Comparison of ENCODE assay signal across 1 cellular context in genomic region chr17:57783338-57783742, GRCh38.
TF ChIP-seq lines count a peak whose summit lies in the region.

No MANE protein-coding gene starts in this region.

TF ChIP-seq in HepG2, 621 proteins besides CTCF, POLR2A, EP300 and RAD21 (continued from another document and continues in another):
- TF ChIP-seq, protein P1, sequence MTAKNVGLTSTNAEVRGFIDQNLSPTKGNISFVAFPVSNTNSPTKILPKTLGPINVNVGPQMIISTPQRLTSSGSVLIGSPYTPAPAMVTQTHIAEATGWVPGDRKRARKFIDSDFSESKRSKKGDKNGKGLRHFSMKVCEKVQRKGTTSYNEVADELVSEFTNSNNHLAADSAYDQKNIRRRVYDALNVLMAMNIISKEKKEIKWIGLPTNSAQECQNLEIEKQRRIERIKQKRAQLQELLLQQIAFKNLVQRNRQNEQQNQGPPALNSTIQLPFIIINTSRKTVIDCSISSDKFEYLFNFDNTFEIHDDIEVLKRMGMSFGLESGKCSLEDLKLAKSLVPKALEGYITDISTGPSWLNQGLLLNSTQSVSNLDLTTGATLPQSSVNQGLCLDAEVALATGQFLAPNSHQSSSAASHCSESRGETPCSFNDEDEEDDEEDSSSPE (CRISPR knock-in tag; IDR thresholded peaks at IDR 0.05): peak; percentile 61; the same call in 1 of the 2 replicates
- peak; percentile 90 for TF ChIP-seq HNRNPK (IDR thresholded peaks at IDR 0.05; ENCODE audit: low read depth, low read length, poor library complexity, severe bottlenecking)
- TF ChIP-seq, protein P2, sequence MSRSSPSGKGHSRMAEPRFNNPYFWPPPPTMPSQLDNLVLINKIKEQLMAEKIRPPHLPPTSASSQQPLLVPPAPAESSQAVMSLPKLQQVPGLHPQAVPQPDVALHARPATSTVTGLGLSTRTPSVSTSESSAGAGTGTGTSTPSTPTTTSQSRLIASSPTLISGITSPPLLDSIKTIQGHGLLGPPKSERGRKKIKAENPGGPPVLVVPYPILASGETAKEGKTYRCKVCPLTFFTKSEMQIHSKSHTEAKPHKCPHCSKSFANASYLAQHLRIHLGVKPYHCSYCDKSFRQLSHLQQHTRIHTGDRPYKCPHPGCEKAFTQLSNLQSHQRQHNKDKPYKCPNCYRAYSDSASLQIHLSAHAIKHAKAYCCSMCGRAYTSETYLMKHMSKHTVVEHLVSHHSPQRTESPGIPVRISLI (CRISPR knock-in tag; IDR thresholded peaks at IDR 0.05; ENCODE audit: borderline replicate concordance): no peak
- no peak for TF ChIP-seq ZNF879 (CRISPR knock-in tag; IDR thresholded peaks at IDR 0.05)
- TF ChIP-seq FOSL2 (CRISPR knock-in tag; IDR thresholded peaks at IDR 0.05): 0 out of 2 replicates have a peak, but pooled peaks have one; percentile 21
- TF ChIP-seq SKI (IDR thresholded peaks at IDR 0.05; ENCODE audit: partially characterized antibody): no peak
- no peak for TF ChIP-seq TSC22D2 (CRISPR knock-in tag; IDR thresholded peaks at IDR 0.05; ENCODE audit: borderline replicate concordance)
- TF ChIP-seq ZNF788 (CRISPR knock-in tag; IDR thresholded peaks at IDR 0.05; ENCODE audit: borderline replicate concordance): peak; percentile 38; the same call in 1 of the 2 replicates
- TF ChIP-seq FOXA1 (IDR thresholded peaks at IDR 0.05): no peak
- peak; percentile 37; the same call in 1 of the 2 replicates for TF ChIP-seq FOXA1 (CRISPR knock-in tag; IDR thresholded peaks at IDR 0.05)
- TF ChIP-seq ZNF224 (CRISPR knock-in tag; IDR thresholded peaks at IDR 0.05): no peak
- TF ChIP-seq, protein P3, sequence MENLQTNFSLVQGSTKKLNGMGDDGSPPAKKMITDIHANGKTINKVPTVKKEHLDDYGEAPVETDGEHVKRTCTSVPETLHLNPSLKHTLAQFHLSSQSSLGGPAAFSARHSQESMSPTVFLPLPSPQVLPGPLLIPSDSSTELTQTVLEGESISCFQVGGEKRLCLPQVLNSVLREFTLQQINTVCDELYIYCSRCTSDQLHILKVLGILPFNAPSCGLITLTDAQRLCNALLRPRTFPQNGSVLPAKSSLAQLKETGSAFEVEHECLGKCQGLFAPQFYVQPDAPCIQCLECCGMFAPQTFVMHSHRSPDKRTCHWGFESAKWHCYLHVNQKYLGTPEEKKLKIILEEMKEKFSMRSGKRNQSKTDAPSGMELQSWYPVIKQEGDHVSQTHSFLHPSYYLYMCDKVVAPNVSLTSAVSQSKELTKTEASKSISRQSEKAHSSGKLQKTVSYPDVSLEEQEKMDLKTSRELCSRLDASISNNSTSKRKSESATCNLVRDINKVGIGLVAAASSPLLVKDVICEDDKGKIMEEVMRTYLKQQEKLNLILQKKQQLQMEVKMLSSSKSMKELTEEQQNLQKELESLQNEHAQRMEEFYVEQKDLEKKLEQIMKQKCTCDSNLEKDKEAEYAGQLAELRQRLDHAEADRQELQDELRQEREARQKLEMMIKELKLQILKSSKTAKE (CRISPR knock-in tag; IDR thresholded peaks at IDR 0.05; ENCODE audit: borderline replicate concordance): no peak
- TF ChIP-seq, protein P4, sequence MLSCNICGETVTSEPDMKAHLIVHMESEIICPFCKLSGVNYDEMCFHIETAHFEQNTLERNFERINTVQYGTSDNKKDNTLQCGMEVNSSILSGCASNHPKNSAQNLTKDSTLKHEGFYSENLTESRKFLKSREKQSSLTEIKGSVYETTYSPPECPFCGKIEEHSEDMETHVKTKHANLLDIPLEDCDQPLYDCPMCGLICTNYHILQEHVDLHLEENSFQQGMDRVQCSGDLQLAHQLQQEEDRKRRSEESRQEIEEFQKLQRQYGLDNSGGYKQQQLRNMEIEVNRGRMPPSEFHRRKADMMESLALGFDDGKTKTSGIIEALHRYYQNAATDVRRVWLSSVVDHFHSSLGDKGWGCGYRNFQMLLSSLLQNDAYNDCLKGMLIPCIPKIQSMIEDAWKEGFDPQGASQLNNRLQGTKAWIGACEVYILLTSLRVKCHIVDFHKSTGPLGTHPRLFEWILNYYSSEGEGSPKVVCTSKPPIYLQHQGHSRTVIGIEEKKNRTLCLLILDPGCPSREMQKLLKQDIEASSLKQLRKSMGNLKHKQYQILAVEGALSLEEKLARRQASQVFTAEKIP (CRISPR knock-in tag; IDR thresholded peaks at IDR 0.05; ENCODE audit: borderline replicate concordance): no peak
- no peak for TF ChIP-seq CBX2 (IDR thresholded peaks at IDR 0.05; ENCODE audit: low read depth, low read length)
- no peak for TF ChIP-seq CBX2 (CRISPR knock-in tag; IDR thresholded peaks at IDR 0.05; ENCODE audit: low read depth)
- peak; percentile 37; the same call in 1 of the 2 replicates for TF ChIP-seq HOXA3 (CRISPR knock-in tag; IDR thresholded peaks at IDR 0.05)
- no peak for TF ChIP-seq ETS1 (CRISPR knock-in tag; IDR thresholded peaks at IDR 0.05)
- TF ChIP-seq ELF1 (CRISPR knock-in tag; IDR thresholded peaks at IDR 0.05): 0 out of 2 replicates have a peak, but pooled peaks have one; percentile 12
- no peak for TF ChIP-seq NFAT5 (CRISPR knock-in tag; IDR thresholded peaks at IDR 0.05)
- TF ChIP-seq TEAD3 (CRISPR knock-in tag; optimal IDR thresholded peaks at IDR 0.05; ENCODE audit: borderline replicate concordance): peak; percentile 69
- TF ChIP-seq ZNF839 (CRISPR knock-in tag; IDR thresholded peaks at IDR 0.05; ENCODE audit: borderline replicate concordance): peak; percentile 50; the same call in 1 of the 2 replicates
- TF ChIP-seq SP4 (CRISPR knock-in tag; IDR thresholded peaks at IDR 0.05): no peak
- TF ChIP-seq ZNF230 (CRISPR knock-in tag; IDR thresholded peaks at IDR 0.05): no peak
- TF ChIP-seq, protein P5, sequence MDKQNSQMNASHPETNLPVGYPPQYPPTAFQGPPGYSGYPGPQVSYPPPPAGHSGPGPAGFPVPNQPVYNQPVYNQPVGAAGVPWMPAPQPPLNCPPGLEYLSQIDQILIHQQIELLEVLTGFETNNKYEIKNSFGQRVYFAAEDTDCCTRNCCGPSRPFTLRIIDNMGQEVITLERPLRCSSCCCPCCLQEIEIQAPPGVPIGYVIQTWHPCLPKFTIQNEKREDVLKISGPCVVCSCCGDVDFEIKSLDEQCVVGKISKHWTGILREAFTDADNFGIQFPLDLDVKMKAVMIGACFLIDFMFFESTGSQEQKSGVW (CRISPR knock-in tag; IDR thresholded peaks at IDR 0.05; ENCODE audit: borderline replicate concordance): no peak
- no peak for TF ChIP-seq TRIM22 (IDR thresholded peaks at IDR 0.05)
- no peak for TF ChIP-seq ZNF44 (CRISPR knock-in tag; IDR thresholded peaks at IDR 0.05)
- TF ChIP-seq CC2D1A (CRISPR knock-in tag; IDR thresholded peaks at IDR 0.05): no peak
- TF ChIP-seq ZNF784 (CRISPR knock-in tag; IDR thresholded peaks at IDR 0.05; ENCODE audit: borderline replicate concordance): no peak
- TF ChIP-seq ZFX (CRISPR knock-in tag; IDR thresholded peaks at IDR 0.05; ENCODE audit: low read depth): no peak
- TF ChIP-seq ZNF768 (CRISPR knock-in tag; IDR thresholded peaks at IDR 0.05): peak; percentile 73
- no peak for TF ChIP-seq PPARG (CRISPR knock-in tag; conservative IDR thresholded peaks at IDR 0.05)
- TF ChIP-seq ZSCAN29 (CRISPR knock-in tag; conservative IDR thresholded peaks at IDR 0.05): no peak
- TF ChIP-seq KAT8 (CRISPR knock-in tag; IDR thresholded peaks at IDR 0.05): no peak
- TF ChIP-seq, protein P6, sequence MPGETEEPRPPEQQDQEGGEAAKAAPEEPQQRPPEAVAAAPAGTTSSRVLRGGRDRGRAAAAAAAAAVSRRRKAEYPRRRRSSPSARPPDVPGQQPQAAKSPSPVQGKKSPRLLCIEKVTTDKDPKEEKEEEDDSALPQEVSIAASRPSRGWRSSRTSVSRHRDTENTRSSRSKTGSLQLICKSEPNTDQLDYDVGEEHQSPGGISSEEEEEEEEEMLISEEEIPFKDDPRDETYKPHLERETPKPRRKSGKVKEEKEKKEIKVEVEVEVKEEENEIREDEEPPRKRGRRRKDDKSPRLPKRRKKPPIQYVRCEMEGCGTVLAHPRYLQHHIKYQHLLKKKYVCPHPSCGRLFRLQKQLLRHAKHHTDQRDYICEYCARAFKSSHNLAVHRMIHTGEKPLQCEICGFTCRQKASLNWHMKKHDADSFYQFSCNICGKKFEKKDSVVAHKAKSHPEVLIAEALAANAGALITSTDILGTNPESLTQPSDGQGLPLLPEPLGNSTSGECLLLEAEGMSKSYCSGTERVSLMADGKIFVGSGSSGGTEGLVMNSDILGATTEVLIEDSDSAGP (CRISPR knock-in tag; IDR thresholded peaks at IDR 0.05; ENCODE audit: borderline replicate concordance): peak; percentile 35; the same call in 1 of the 2 replicates
- no peak for TF ChIP-seq ZNF564 (CRISPR knock-in tag; IDR thresholded peaks at IDR 0.05)
- TF ChIP-seq ZNF790 (CRISPR knock-in tag; IDR thresholded peaks at IDR 0.05; ENCODE audit: borderline replicate concordance): no peak
- TF ChIP-seq SRSF1 (optimal IDR thresholded peaks at IDR 0.05; ENCODE audit: low read depth, low read length): no peak
- TF ChIP-seq MLX (CRISPR knock-in tag; IDR thresholded peaks at IDR 0.05): no peak
- peak; percentile 62; the same call in 1 of the 2 replicates for TF ChIP-seq CBX5 (CRISPR knock-in tag; IDR thresholded peaks at IDR 0.05; ENCODE audit: borderline replicate concordance)
- TF ChIP-seq ARHGAP35 (CRISPR knock-in tag; IDR thresholded peaks at IDR 0.05; ENCODE audit: borderline replicate concordance): 0 out of 2 replicates have a peak, but pooled peaks have one; percentile 45
- no peak for TF ChIP-seq ZNF878 (CRISPR knock-in tag; IDR thresholded peaks at IDR 0.05)
- no peak for TF ChIP-seq REPIN1 (CRISPR knock-in tag; IDR thresholded peaks at IDR 0.05; ENCODE audit: borderline replicate concordance, low read depth)
- TF ChIP-seq ZNF235 (CRISPR knock-in tag; IDR thresholded peaks at IDR 0.05; ENCODE audit: borderline replicate concordance): no peak
- TF ChIP-seq CREBL2 (CRISPR knock-in tag; IDR thresholded peaks at IDR 0.05; ENCODE audit: borderline replicate concordance): no peak
- TF ChIP-seq ZNF652 (CRISPR knock-in tag; IDR thresholded peaks at IDR 0.05; ENCODE audit: borderline replicate concordance, low read depth): no peak
- no peak for TF ChIP-seq ISL2 (CRISPR knock-in tag; IDR thresholded peaks at IDR 0.05)
